In the genomic region with DNA sequence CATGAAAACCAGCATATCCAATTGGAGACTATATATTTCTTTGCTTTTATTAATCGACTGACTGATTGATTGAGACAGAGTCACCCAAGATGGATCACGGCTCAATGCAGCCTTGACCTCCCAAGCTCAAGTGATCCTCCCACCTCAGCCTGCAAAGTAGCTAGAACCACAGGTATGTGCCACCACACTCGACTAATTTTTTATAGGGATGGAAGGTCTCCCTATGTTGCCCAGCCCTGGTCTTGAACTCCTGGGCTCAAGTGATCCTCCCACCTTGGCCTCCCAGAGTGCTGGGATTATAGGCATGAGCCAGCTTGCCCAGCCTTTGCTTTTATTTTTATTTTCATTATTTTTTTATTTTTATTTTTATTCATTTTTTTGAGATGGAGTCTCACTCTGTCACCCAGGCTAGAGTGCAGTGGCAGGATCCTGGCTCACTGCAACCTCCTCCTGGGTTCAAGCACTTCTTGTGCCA, we compare ENCODE assay signal across 1 cellular context.
TF ChIP-seq lines count a peak whose summit lies in the region.

No MANE protein-coding gene starts in this region.

TF ChIP-seq in WTC11, 78 proteins besides CTCF, POLR2A, EP300 and RAD21 (continued from another document):
- no peak for TF ChIP-seq ZNF219 (CRISPR knock-in tag; IDR thresholded peaks at IDR 0.05; ENCODE audit: borderline replicate concordance)
